In genomic region chr7:95322396-95322795, GRCh38 we compare ENCODE assay signal across 26 cellular contexts. TPM values are rescaled to one million over a fixed set of nuclear protein-coding genes. Genes with fewer than 3 reads are reported as not detected.
DNase-seq lines count a peak whose midpoint lies in the region; ATAC-seq, FAIRE-seq and TF ChIP-seq lines count a peak whose summit lies in the region.
"Had no signal": no experiment of that assay in that cellular context is flagged by ENCODE, and none has a peak within 500 bp of the region (broad histone marks: within the 10 kb centered on the region; RNA-seq: fewer than 3 reads in every experiment).

No MANE protein-coding gene starts in this region.

- H3K4me1 ChIP-seq in A549 (peaks cover 44% of the 10 kb centered on the region), right lobe of liver (peaks cover 0 to 44% (median 13%) of the 10 kb centered on the region in 4 donors)
- H3K4me1 ChIP-seq: BLaER1 had no signal

- no peak for ATAC-seq in A549
- no peak for ATAC-seq in right lobe of liver
- no peak for ATAC-seq in GM21529 (IDR thresholded peaks at IDR 0.05; ENCODE audit: unreplicated experiment)
- ATAC-seq: CD8-positive, alpha-beta T cell; Panc1; T-cell had no signal

- intact Hi-C loops in right lobe of liver (cut with DNase I): no loop called here

- no peaks in the 10 kb centered on the region for H3K36me3 ChIP-seq in right lobe of liver
- H3K36me3 ChIP-seq: BLaER1, SJCRH30 had no signal

- DNase-seq in A549 (ENCODE audit: low read depth in 1 of 2, low spot score in 1 of 2) (no peak), H4 (ENCODE audit: low spot score) (peak; percentile 32), amniotic epithelial cell (ENCODE audit: low read depth) (peak; percentile 86), right lobe of liver (no peak), NCI-H1092 treated with DMSO at 0.1 percent for 48 hours (lab: John Stamatoyannopoulos, UW) (no peak), NCI-H1417 (lab: John Stamatoyannopoulos, UW) (no peak), C1 segment of cervical spinal cord (lab: John Stamatoyannopoulos, UW) (no peak)
- DNase-seq: Calu3; CD8-positive, alpha-beta T cell; DMS153; GDM1; KG1; NCI-H1105; NCI-H2029 treated with DMSO at 0.1 percent for 48 hours; NCI-H226; NCI-H510A treated with DMSO at 0.1 percent for 48 hours; NCI-H748 treated with DMSO at 0.1 percent for 48 hours; SJCRH30; T-cell had no signal

- WGBS in A549 (ENCODE audit: missing lambda C conversion rate): 86% methylated on average over 8 of the region's 8 CpGs
- 31% methylated on average over 8 of the region's 8 CpGs for WGBS in right lobe of liver (ENCODE audit: insufficient coverage, low coverage, low lambda C conversion rate, missing lambda C conversion rate)

- no peak for TF ChIP-seq RAD21 in A549 (conservative IDR thresholded peaks at IDR 0.05 in 1 of 2, IDR thresholded peaks at IDR 0.05 in 1 of 2)

- H3K27ac ChIP-seq in A549 (peak overlapping the region; percentile 86 to 87), right lobe of liver (peak overlapping the region; percentile 58 to 96 (median 86))
- H3K27ac ChIP-seq: BLaER1, SJCRH30 had no signal

- no peak for TF ChIP-seq POLR2A in A549 (IDR thresholded peaks at IDR 0.05; ENCODE audit: low read length)
- no peak for TF ChIP-seq POLR2A in right lobe of liver (IDR thresholded peaks at IDR 0.05)

- POLR2A ChIA-PET in A549 (lab: Yijun Ruan, JAX): no interaction called here

- FAIRE-seq in A549 (lab: Jason Lieb, UNC): no peak
- FAIRE-seq: A204.1, GM19239, H54 had no signal

- peak overlapping the region; percentile 77 for H3K4me2 ChIP-seq in A549
- H3K4me2 ChIP-seq: BLaER1 had no signal

- no peak for TF ChIP-seq CTCF in A549 (IDR thresholded peaks at IDR 0.05)
- no peak for TF ChIP-seq CTCF in right lobe of liver (IDR thresholded peaks at IDR 0.05)

- H3K4me3 ChIP-seq in A549: no peak overlapping the region
- H3K4me3 ChIP-seq in right lobe of liver: peak overlapping the region; percentile 9 to 74 (median 64)
- H3K4me3 ChIP-seq: BLaER1, SJCRH30 had no signal

- H3K9me3 ChIP-seq in A549 (0 out of 3 replicates have a peak, but pooled peaks cover 3% of the 10 kb centered on the region), right lobe of liver (no peaks in the 10 kb centered on the region)
- H3K9me3 ChIP-seq: BLaER1 had no signal

- CTCF ChIA-PET in A549 (lab: Yijun Ruan, JAX): interaction anchor here (0.6 to 2.9 kb wide), 4 partner anchors 14 to 155 kb away, joined by 3 to 13 read pairs (median 4); partner anchors contain the start of gene PON3

- no peaks in the 10 kb centered on the region for H3K27me3 ChIP-seq in right lobe of liver
- H3K27me3 ChIP-seq: BLaER1, SJCRH30 had no signal

- TF ChIP-seq EP300 in A549 (IDR thresholded peaks at IDR 0.05): no peak

TF ChIP-seq in A549, 52 proteins besides CTCF, POLR2A, EP300 and RAD21:
- no peak for TF ChIP-seq ZC3H11A (IDR thresholded peaks at IDR 0.05)
- TF ChIP-seq MAFK (IDR thresholded peaks at IDR 0.05; ENCODE audit: partially characterized antibody): no peak
- no peak for TF ChIP-seq BHLHE40 (IDR thresholded peaks at IDR 0.05; ENCODE audit: low read depth, low read length)
- TF ChIP-seq HOXB5 (CRISPR knock-in tag; IDR thresholded peaks at IDR 0.05): no peak
- TF ChIP-seq, protein P1, sequence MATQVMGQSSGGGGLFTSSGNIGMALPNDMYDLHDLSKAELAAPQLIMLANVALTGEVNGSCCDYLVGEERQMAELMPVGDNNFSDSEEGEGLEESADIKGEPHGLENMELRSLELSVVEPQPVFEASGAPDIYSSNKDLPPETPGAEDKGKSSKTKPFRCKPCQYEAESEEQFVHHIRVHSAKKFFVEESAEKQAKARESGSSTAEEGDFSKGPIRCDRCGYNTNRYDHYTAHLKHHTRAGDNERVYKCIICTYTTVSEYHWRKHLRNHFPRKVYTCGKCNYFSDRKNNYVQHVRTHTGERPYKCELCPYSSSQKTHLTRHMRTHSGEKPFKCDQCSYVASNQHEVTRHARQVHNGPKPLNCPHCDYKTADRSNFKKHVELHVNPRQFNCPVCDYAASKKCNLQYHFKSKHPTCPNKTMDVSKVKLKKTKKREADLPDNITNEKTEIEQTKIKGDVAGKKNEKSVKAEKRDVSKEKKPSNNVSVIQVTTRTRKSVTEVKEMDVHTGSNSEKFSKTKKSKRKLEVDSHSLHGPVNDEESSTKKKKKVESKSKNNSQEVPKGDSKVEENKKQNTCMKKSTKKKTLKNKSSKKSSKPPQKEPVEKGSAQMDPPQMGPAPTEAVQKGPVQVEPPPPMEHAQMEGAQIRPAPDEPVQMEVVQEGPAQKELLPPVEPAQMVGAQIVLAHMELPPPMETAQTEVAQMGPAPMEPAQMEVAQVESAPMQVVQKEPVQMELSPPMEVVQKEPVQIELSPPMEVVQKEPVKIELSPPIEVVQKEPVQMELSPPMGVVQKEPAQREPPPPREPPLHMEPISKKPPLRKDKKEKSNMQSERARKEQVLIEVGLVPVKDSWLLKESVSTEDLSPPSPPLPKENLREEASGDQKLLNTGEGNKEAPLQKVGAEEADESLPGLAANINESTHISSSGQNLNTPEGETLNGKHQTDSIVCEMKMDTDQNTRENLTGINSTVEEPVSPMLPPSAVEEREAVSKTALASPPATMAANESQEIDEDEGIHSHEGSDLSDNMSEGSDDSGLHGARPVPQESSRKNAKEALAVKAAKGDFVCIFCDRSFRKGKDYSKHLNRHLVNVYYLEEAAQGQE (IDR thresholded peaks at IDR 0.05): no peak
- no peak for TF ChIP-seq NPAS2 (CRISPR knock-in tag; IDR thresholded peaks at IDR 0.05; ENCODE audit: borderline replicate concordance)
- no peak for TF ChIP-seq ZSCAN20 (CRISPR knock-in tag; IDR thresholded peaks at IDR 0.05)
- TF ChIP-seq, protein P2, sequence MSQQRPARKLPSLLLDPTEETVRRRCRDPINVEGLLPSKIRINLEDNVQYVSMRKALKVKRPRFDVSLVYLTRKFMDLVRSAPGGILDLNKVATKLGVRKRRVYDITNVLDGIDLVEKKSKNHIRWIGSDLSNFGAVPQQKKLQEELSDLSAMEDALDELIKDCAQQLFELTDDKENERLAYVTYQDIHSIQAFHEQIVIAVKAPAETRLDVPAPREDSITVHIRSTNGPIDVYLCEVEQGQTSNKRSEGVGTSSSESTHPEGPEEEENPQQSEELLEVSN (IDR thresholded peaks at IDR 0.05; ENCODE audit: borderline replicate concordance, low read depth): no peak
- TF ChIP-seq TP53 (CRISPR knock-in tag; IDR thresholded peaks at IDR 0.05): no peak
- TF ChIP-seq RARB (CRISPR knock-in tag; IDR thresholded peaks at IDR 0.05): no peak
- TF ChIP-seq CHD4 (IDR thresholded peaks at IDR 0.05; ENCODE audit: borderline replicate concordance): no peak
- TF ChIP-seq SMC3 (IDR thresholded peaks at IDR 0.05): no peak
- no peak for TF ChIP-seq EHF (CRISPR knock-in tag; IDR thresholded peaks at IDR 0.05)
- TF ChIP-seq GATA3 (IDR thresholded peaks at IDR 0.05; ENCODE audit: borderline replicate concordance): no peak

RNA-seq across cellular contexts. Expression of gene PON1, which starts 1.9 kb away (rescaled TPM):
- polyA plus RNA-seq in A549 (2011; rRNA removed): 6.6 and 8.2 TPM in 2 replicates
- 0.23 and 0.50 TPM in 2 replicates for polyA plus RNA-seq in A549 (2012; cell fraction: cytosol; rRNA removed)
- 1.4 TPM in 2 replicates for polyA plus RNA-seq in A549 (2012; cell fraction: nucleus; rRNA removed)
- polyA plus RNA-seq in A549 (2017; fragmentation: RNase III; extraction: RNeasy Plus Mini Kit Qiagen cat#74134 plus additional on column Dnase treatment): 0.93 to 1.8 TPM (median 1.1 TPM) in 3 replicates
- polyA minus RNA-seq in A549 (2011; rRNA and poly(A)+ RNA removed): 3.2 TPM in 2 replicates
- not detected in 2 replicates for total RNA-seq in H4 (2014; rRNA removed; shearing (Covaris generic))
- total RNA-seq in right lobe of liver: 100 to 1,000 TPM in 4 of 6 experiments, 10 to 100 TPM in 2; 85.3 to 677 (median 410) TPM
- total RNA-seq: Calu3; CD8-positive, alpha-beta T cell; Daoy had no signal

Comparison
In these comparisons a context has a peak if more than half of its experiments do, and no peak if none do; other contexts are left out.
1. DNase-seq: peak in H4 (single experiment) and amniotic epithelial cell (single experiment); none in A549 (0 of 2), right lobe of liver (0 of 3), NCI-H1092 treated with DMSO at 0.1 percent for 48 hours (single experiment), NCI-H1417 (0 of 3) and C1 segment of cervical spinal cord (0 of 14).
2. RNA of gene PON1, which starts 1.9 kb away (total RNA-seq): 85.3 to 677 TPM in right lobe of liver; not detected in H4; every median in the first group is over 10 times any median in the second.